1 cellular context compared by ENCODE assay signal in the genomic region with DNA sequence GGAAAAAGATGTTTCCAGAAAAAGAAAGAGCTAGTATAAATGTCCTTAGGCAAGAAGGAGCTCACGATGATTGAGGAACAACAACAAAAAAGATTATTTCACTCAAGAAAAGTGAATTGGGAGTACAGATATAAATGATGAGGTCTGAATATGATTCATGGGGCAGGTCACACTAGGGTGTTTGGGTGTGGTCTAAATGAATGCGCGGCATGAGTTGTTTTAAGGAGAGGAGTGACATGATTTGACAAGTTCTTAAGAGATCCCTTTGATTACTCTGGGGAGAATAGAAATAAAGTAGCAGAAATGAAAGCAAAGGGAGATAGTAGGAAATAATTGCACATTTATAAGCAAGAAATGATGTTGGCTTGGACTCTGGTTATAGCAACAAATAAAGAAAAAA.
TF ChIP-seq lines count a peak whose summit lies in the region.
"Not testable (repeated sequence)": the region's sequence is repeated elsewhere in the genome, so short reads cannot be mapped to it uniquely, and the experiment has no call there.

No MANE protein-coding gene starts in this region.

TF ChIP-seq in K562, 482 proteins besides CTCF, POLR2A, EP300 and RAD21 (continued from another document):
- TF ChIP-seq, protein P1, sequence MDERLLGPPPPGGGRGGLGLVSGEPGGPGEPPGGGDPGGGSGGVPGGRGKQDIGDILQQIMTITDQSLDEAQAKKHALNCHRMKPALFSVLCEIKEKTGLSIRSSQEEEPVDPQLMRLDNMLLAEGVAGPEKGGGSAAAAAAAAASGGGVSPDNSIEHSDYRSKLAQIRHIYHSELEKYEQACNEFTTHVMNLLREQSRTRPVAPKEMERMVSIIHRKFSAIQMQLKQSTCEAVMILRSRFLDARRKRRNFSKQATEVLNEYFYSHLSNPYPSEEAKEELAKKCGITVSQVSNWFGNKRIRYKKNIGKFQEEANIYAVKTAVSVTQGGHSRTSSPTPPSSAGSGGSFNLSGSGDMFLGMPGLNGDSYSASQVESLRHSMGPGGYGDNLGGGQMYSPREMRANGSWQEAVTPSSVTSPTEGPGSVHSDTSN (CRISPR knock-in tag; IDR thresholded peaks at IDR 0.05; ENCODE audit: low read depth), result not testable (repeated sequence)
- TF ChIP-seq, protein P1 (tag; conservative IDR thresholded peaks at IDR 0.05; ENCODE audit: low read depth), result peak; percentile 61
- TF ChIP-seq NRF1 (conservative IDR thresholded peaks at IDR 0.05 in 1 of 2, IDR thresholded peaks at IDR 0.05 in 1 of 2) (peak; percentile 57 to 62), KDM1A (IDR thresholded peaks at IDR 0.05) (peak in 1 of 2 experiments; percentile 55; a peak in 1 of 4 replicates), MEIS2 (IDR thresholded peaks at IDR 0.05; ENCODE audit: partially characterized antibody) (peak; percentile 77)
